Comparison of ENCODE assay signal across 18 cellular contexts in the genomic region with DNA sequence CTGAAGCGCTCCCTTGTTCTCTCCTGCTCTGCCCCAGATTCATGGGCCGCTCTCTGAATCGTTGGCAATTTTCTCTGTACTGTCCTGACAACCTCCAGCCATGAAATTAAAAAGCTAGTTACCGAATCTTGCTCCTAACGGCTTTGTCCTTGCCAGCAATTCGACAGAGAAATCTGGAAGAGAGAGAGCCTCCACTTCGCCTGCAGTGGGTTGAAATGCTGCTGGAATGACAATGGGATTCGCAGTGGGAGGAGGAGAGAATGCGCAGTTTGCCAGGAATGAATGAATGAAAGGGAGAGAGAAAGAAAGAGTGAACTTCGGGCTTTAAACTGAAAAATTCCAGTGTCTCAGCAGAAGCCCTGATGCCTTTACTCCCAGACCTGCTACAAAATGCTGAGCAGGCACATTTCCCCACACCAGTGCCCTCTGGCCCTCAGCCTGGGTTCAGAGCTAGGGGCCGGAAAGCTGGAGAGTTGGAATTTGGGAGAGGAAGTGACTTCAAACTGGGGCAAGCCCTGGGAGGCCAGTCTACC. TPM values are rescaled to one million over a fixed set of nuclear protein-coding genes. Genes with fewer than 3 reads are reported as not detected.
DNase-seq lines count a peak whose midpoint lies in the region; ATAC-seq and TF ChIP-seq lines count a peak whose summit lies in the region.
"Had no signal": no experiment of that assay in that cellular context is flagged by ENCODE, and none has a peak within 500 bp of the region (broad histone marks: within the 10 kb centered on the region; RNA-seq: fewer than 3 reads in every experiment).

No MANE protein-coding gene starts in this region.

- H3K27me3 Mint-ChIP-seq in GM23338 (ENCODE audit: insufficient read depth, low read depth, poor library complexity): peaks cover 7% of the 10 kb centered on the region
- peaks cover 15% of the 10 kb centered on the region for H3K27me3 Mint-ChIP-seq in stimulated activated naive CD8-positive, alpha-beta T cell treated with anti-CD3 and anti-CD28 coated beads, Interleukin-15, amount 100 ng/mL, for 72 hours

- no peaks in the 10 kb centered on the region for H3K9me3 ChIP-seq in stomach
- H3K9me3 ChIP-seq: ascending aorta, left ventricle myocardium inferior, vagina had no signal

- DNase-seq in GM23338 (ENCODE audit: low spot score) (peak; percentile 76), left lobe of liver (ENCODE audit: low spot score) (peak; percentile 91), pons (ENCODE audit: low spot score) (peak; percentile 88), stomach (no peak), NCI-H1417 treated with DMSO at 0.1 percent for 48 hours (lab: John Stamatoyannopoulos, UW) (no peak)
- no peak for DNase-seq in stimulated activated naive CD8-positive, alpha-beta T cell treated with anti-CD3 and anti-CD28 coated beads, Interleukin-15, amount 100 ng/mL, for 72 hours
- DNase-seq: CD8-positive, alpha-beta memory T cell; dermis blood vessel endothelial cell; GOT3; left ventricle myocardium inferior; stimulated activated naive B cell treated with anti-CD40 and anti-IgM and Interleukin-4, amounts not matched to agents 10 μg/mL and 1 μg/mL and 100 μg/mL, for 72 hours had no signal

- H3K4me3 Mint-ChIP-seq in GM23338: peak overlapping the region; percentile 23; the same call in 1 of the 3 replicates
- no peak overlapping the region for H3K4me3 Mint-ChIP-seq in stimulated activated naive CD8-positive, alpha-beta T cell treated with anti-CD3 and anti-CD28 coated beads, Interleukin-15, amount 100 ng/mL, for 72 hours
- H3K4me3 Mint-ChIP-seq: CD8-positive, alpha-beta memory T cell; stimulated activated naive B cell treated with anti-CD40 and anti-IgM and Interleukin-4, amounts not matched to agents 10 μg/mL and 1 μg/mL and 100 μg/mL, for 72 hours had no signal

- H3K4me1 ChIP-seq in GM23338 (ENCODE audit: insufficient read depth): peaks cover 23% of the 10 kb centered on the region
- H3K4me1 ChIP-seq in stomach: no peaks in the 10 kb centered on the region
- H3K4me1 ChIP-seq: ascending aorta, vagina had no signal

- no peak for TF ChIP-seq POLR2A in stomach (IDR thresholded peaks at IDR 0.05)

- no peaks in the 10 kb centered on the region for H3K36me3 ChIP-seq in GM23338 (ENCODE audit: insufficient read depth)
- H3K36me3 ChIP-seq in stomach: no peaks in the 10 kb centered on the region
- H3K36me3 ChIP-seq: ascending aorta, left ventricle myocardium inferior, vagina had no signal

- intact Hi-C loops in stomach (cut with DNase I; ENCODE audit: low total_unique reads): no loop called here

- no peaks in the 10 kb centered on the region for H3K36me3 Mint-ChIP-seq in GM23338 (ENCODE audit: low read depth)
- H3K36me3 Mint-ChIP-seq: CD8-positive, alpha-beta memory T cell; stimulated activated naive B cell treated with anti-CD40 and anti-IgM and Interleukin-4, amounts not matched to agents 10 μg/mL and 1 μg/mL and 100 μg/mL, for 72 hours had no signal

- H3K27ac Mint-ChIP-seq in GM23338: peak overlapping the region; percentile 89
- H3K27ac Mint-ChIP-seq in stimulated activated naive CD8-positive, alpha-beta T cell treated with anti-CD3 and anti-CD28 coated beads, Interleukin-15, amount 100 ng/mL, for 72 hours: no peak overlapping the region
- H3K27ac Mint-ChIP-seq: CD8-positive, alpha-beta memory T cell; stimulated activated naive B cell treated with anti-CD40 and anti-IgM and Interleukin-4, amounts not matched to agents 10 μg/mL and 1 μg/mL and 100 μg/mL, for 72 hours had no signal

- ATAC-seq in GM23338: peak; percentile 57
- peak; percentile 84 for ATAC-seq in left lobe of liver
- no peak for ATAC-seq in stimulated activated naive CD8-positive, alpha-beta T cell treated with anti-CD3 and anti-CD28 coated beads, Interleukin-15, amount 100 ng/mL, for 72 hours
- ATAC-seq in HG03457 (IDR thresholded peaks at IDR 0.05; ENCODE audit: unreplicated experiment): no peak
- ATAC-seq: esophagus mucosa; GM12878; stimulated activated naive B cell treated with anti-CD40 and anti-IgM and Interleukin-4, amounts not matched to agents 10 μg/mL and 1 μg/mL and 100 μg/mL, for 72 hours had no signal

- no peak for TF ChIP-seq CTCF in GM23338 (conservative IDR thresholded peaks at IDR 0.05; ENCODE audit: low read depth in 2 of 2)
- TF ChIP-seq CTCF in stomach (IDR thresholded peaks at IDR 0.05): no peak

- H3F3A ChIP-seq in GM23338 (replicated peaks; ENCODE audit: low read depth): peaks cover 12% of the 10 kb centered on the region; the same call in 1 of the 2 replicates

- H3K4me3 ChIP-seq in GM23338 (peak overlapping the region; percentile 28; the same call in 1 of the 2 replicates), stomach (no peak overlapping the region)
- H3K4me3 ChIP-seq: ascending aorta, GM12878, left ventricle myocardium inferior, skin epidermis, vagina had no signal

- H3K79me2 ChIP-seq in GM23338 (replicated peaks; ENCODE audit: insufficient read depth): no peaks in the 10 kb centered on the region

- peak overlapping the region; percentile 76 for H3K27ac ChIP-seq in GM23338 (ENCODE audit: low read depth)
- H3K27ac ChIP-seq in cingulate gyrus (ENCODE audit: low read depth, low read length): peak overlapping the region; percentile 86
- H3K27ac ChIP-seq in stomach: no peak overlapping the region
- H3K27ac ChIP-seq: ascending aorta, left ventricle myocardium inferior, skin epidermis, vagina had no signal

- WGBS in stomach, 5 donors: 60 to 80% (median 73%) methylated on average over 11 of the region's 11 CpGs

- H3K9me2 ChIP-seq in GM23338 (ENCODE audit: insufficient read depth): no peaks in the 10 kb centered on the region

- H3K9me3 Mint-ChIP-seq in GM23338: no peaks in the 10 kb centered on the region
- H3K9me3 Mint-ChIP-seq in stimulated activated naive CD8-positive, alpha-beta T cell treated with anti-CD3 and anti-CD28 coated beads, Interleukin-15, amount 100 ng/mL, for 72 hours: no peaks in the 10 kb centered on the region
- H3K9me3 Mint-ChIP-seq: CD8-positive, alpha-beta memory T cell; stimulated activated naive B cell treated with anti-CD40 and anti-IgM and Interleukin-4, amounts not matched to agents 10 μg/mL and 1 μg/mL and 100 μg/mL, for 72 hours had no signal

- H3K4me1 Mint-ChIP-seq in GM23338: peaks cover 42% of the 10 kb centered on the region
- no peaks in the 10 kb centered on the region for H3K4me1 Mint-ChIP-seq in stimulated activated naive CD8-positive, alpha-beta T cell treated with anti-CD3 and anti-CD28 coated beads, Interleukin-15, amount 100 ng/mL, for 72 hours

- no peaks in the 10 kb centered on the region for H3K27me3 ChIP-seq in GM23338 (ENCODE audit: insufficient read depth)
- no peaks in the 10 kb centered on the region for H3K27me3 ChIP-seq in stomach
- H3K27me3 ChIP-seq: ascending aorta, vagina had no signal

- H2AFZ ChIP-seq in GM23338: no peak overlapping the region

- no peak for TF ChIP-seq EP300 in stomach (IDR thresholded peaks at IDR 0.05)

- no peaks in the 10 kb centered on the region for H4K20me1 ChIP-seq in GM23338 (replicated peaks; ENCODE audit: insufficient read depth)

- H3K4me2 ChIP-seq in GM23338: peak overlapping the region; percentile 48

TF ChIP-seq in GM23338, 12 proteins besides CTCF, POLR2A, EP300 and RAD21:
- TF ChIP-seq NANOG (IDR thresholded peaks at IDR 0.05; ENCODE audit: borderline replicate concordance): no peak
- TF ChIP-seq CREB1 (CRISPR knock-in tag; IDR thresholded peaks at IDR 0.05; ENCODE audit: low read depth): no peak

RNA-seq across cellular contexts. Expression of a gene that starts 11.5 kb away (rescaled TPM):
- 135 and 141 TPM in 2 replicates for total RNA-seq in GM23338 (2014; rRNA removed; shearing (Covaris generic))
- polyA plus RNA-seq in GM23338 (2016; fragmentation: Nextera tagmentation; extraction: Ambion mirVana) (92.7 and 94.7 TPM in 2 replicates), stomach (10 to 100 TPM; 31.0 to 46.4 (median 33.7) TPM)
- total RNA-seq in left lobe of liver (12.1 TPM), stomach (10 to 100 TPM in 4 of 5 donors, 1 to 10 TPM in 1; 8.2 to 58.4 (median 19.4) TPM)

Comparison
In these comparisons a context has a peak if more than half of its experiments do, and no peak if none do; other contexts are left out.
1. ATAC-seq: peak in GM23338 (single experiment) and left lobe of liver (single experiment); none in stimulated activated naive CD8-positive, alpha-beta T cell treated with anti-CD3 and anti-CD28 coated beads, Interleukin-15, amount 100 ng/mL, for 72 hours (single experiment) and HG03457 (single experiment).
2. DNase-seq: peak in GM23338 (single experiment), left lobe of liver (single experiment) and pons (single experiment); none in stimulated activated naive CD8-positive, alpha-beta T cell treated with anti-CD3 and anti-CD28 coated beads, Interleukin-15, amount 100 ng/mL, for 72 hours (0 of 2), stomach (single experiment) and NCI-H1417 treated with DMSO at 0.1 percent for 48 hours (single experiment).
3. H3K27ac ChIP-seq: peak in GM23338 (single experiment) and cingulate gyrus (single experiment); none in stomach (0 of 5).